Comparison of ENCODE assay signal across 9 cellular contexts in the genomic region with DNA sequence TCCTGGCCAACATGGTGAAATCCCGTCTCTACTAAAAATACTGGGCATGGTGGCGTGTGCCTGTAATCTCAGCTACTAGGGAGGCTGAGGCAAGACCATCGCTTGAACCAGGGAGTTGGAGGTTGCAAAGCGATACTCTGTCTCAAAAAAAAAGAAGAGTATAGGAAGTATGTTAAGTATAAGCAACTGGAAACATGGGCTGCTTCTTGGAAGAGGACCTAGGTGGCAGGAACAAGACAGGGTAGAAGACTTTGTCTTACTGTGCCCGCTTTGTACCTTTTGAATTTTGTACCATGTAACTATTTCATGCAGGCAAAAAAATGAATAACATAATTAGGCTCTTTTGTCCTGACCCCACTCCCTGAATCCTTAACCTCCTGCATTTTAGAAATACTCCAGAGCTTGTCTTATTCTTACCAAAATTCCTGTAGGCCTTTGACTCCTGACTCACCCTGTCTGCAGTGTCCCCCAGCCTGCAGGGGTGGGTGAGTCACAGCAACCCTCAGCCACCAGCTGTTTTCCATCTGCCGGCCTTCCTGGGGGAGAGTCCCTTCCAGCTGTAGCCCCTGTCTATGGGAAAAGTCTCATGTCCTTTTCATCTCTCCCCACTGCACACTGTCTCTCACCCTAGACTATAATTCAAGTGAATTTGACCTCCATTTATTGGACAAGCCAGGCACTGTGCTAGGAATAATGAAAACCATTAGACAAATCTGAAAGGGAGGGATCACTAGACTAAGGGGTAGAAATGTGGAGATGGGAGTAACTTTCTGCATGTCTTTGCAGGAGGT. TPM values are rescaled to one million over a fixed set of nuclear protein-coding genes. Genes with fewer than 3 reads are reported as not detected.
DNase-seq lines count a peak whose midpoint lies in the region; ATAC-seq and TF ChIP-seq lines count a peak whose summit lies in the region.
"Had no signal": no experiment of that assay in that cellular context is flagged by ENCODE, and none has a peak within 500 bp of the region (broad histone marks: within the 10 kb centered on the region; RNA-seq: fewer than 3 reads in every experiment).

No MANE protein-coding gene starts in this region.

- no peak for TF ChIP-seq CTCF in heart left ventricle (IDR thresholded peaks at IDR 0.05)
- no peak for TF ChIP-seq CTCF in GM20000 (IDR thresholded peaks at IDR 0.05; ENCODE audit: extremely low read depth, missing control alignments)

- H3K36me3 Mint-ChIP-seq in activated CD4-positive, alpha-beta T cell treated with anti-CD3 and anti-CD28 coated beads for 36 hours (ENCODE audit: low read depth) = no peaks in the 10 kb centered on the region

- DNase-seq in activated CD4-positive, alpha-beta T cell treated with anti-CD3 and anti-CD28 coated beads for 36 hours = peak; percentile 64
- DNase-seq in activated CD4-positive, alpha-beta T cell treated with anti-CD3 and anti-CD28 coated beads, Interleukin-2, amount 50 U/mL, for 1 hour = no peak
- DNase-seq in heart left ventricle (peak; percentile 65 to 88 (median 84)), GM20000 (ENCODE audit: low spot score) (no peak), NCI-H2081 (lab: John Stamatoyannopoulos, UW) (no peak), NCI-H1436 treated with DMSO at 0.1 percent for 48 hours (lab: John Stamatoyannopoulos, UW) (no peak)
- DNase-seq in stimulated activated CD4-positive, alpha-beta T cell treated with anti-CD3 and anti-CD28 coated beads, Interleukin-2, amount 100 ng/mL, for 4 hours (ENCODE audit: low read depth) = peak; percentile 9

- intact Hi-C loops in activated CD4-positive, alpha-beta T cell treated with anti-CD3 and anti-CD28 coated beads for 36 hours (cut with DNase I, micrococcal nuclease) = no loop called here
- intact Hi-C loops in heart left ventricle (cut with DNase I) = loop anchor here in 3 of 10 donors (1.0 to 10.0 kb wide), 3 partner anchors 19 to 45 kb away; no protein-coding TSS in a partner anchor

- peaks cover 0 to 48% (median 0%) of the 10 kb centered on the region in 12 donors for H3K4me1 ChIP-seq in heart left ventricle

- CTCF ChIA-PET in activated CD4-positive, alpha-beta T cell treated with anti-CD3 and anti-CD28 coated beads for 36 hours (lab: Charles Lee) = interaction anchor here (1.0 kb wide), 1 partner anchor 11 kb away, joined by 4 read pairs; no protein-coding TSS in a partner anchor

- H3K4me3 Mint-ChIP-seq in activated CD4-positive, alpha-beta T cell treated with anti-CD3 and anti-CD28 coated beads for 36 hours = no peak overlapping the region

- 83 to 93% (median 89%) methylated on average over 6 of the region's 6 CpGs for WGBS in heart left ventricle, 4 donors

- H3K27ac Mint-ChIP-seq in activated CD4-positive, alpha-beta T cell treated with anti-CD3 and anti-CD28 coated beads for 36 hours = peak overlapping the region; percentile 6

- peak overlapping the region in 8 of 12 donors; percentile 24 to 69 (median 44) for H3K27ac ChIP-seq in heart left ventricle
- H3K27ac ChIP-seq: C4-2B had no signal

- no peaks in the 10 kb centered on the region for H3K27me3 ChIP-seq in heart left ventricle

- H3K4me1 Mint-ChIP-seq in activated CD4-positive, alpha-beta T cell treated with anti-CD3 and anti-CD28 coated beads for 36 hours = peaks cover 44% of the 10 kb centered on the region

- H3K9me3 ChIP-seq in heart left ventricle = no peaks in the 10 kb centered on the region

- H3K9me3 Mint-ChIP-seq in activated CD4-positive, alpha-beta T cell treated with anti-CD3 and anti-CD28 coated beads for 36 hours (ENCODE audit: low read depth) = no peaks in the 10 kb centered on the region

- H3K4me3 ChIP-seq in heart left ventricle = no peak overlapping the region

- POLR2A ChIA-PET in activated CD4-positive, alpha-beta T cell treated with anti-CD3 and anti-CD28 coated beads for 36 hours (lab: Charles Lee) = interaction anchor here (0.5 to 1.0 kb wide), 2 partner anchors 15 to 62 kb away, joined by 3 to 4 read pairs; no protein-coding TSS in a partner anchor

- H3K36me3 ChIP-seq in heart left ventricle = no peaks in the 10 kb centered on the region

- H3K27me3 Mint-ChIP-seq in activated CD4-positive, alpha-beta T cell treated with anti-CD3 and anti-CD28 coated beads for 36 hours = no peaks in the 10 kb centered on the region

- TF ChIP-seq POLR2A in heart left ventricle (IDR thresholded peaks at IDR 0.05) = no peak

- ATAC-seq in activated CD4-positive, alpha-beta T cell treated with anti-CD3 and anti-CD28 coated beads for 36 hours = peak; percentile 15
- ATAC-seq in SK-N-SH treated with all-trans-retinoic acid at 6 μM for 48 hours (peak; percentile 91), heart left ventricle (peak; percentile 66 to 98 (median 90))

TF ChIP-seq in SK-N-SH treated with all-trans-retinoic acid at 6 μM for 48 hours, 23 proteins besides CTCF, POLR2A, EP300 and RAD21:
- TF ChIP-seq ZFP3 (CRISPR knock-in tag; IDR thresholded peaks at IDR 0.05) = no peak
- peak; percentile 95; the same call in 1 of the 2 replicates for TF ChIP-seq PATZ1 (CRISPR knock-in tag; IDR thresholded peaks at IDR 0.05; ENCODE audit: borderline replicate concordance)
TF ChIP-seq in SK-N-SH treated with all-trans-retinoic acid at 6 μM for 48 hours: peak in this region for 1.

RNA-seq across cellular contexts. Expression of gene TXN2, which starts 41.8 kb away (rescaled TPM):
- total RNA-seq in activated CD4-positive, alpha-beta T cell treated with anti-CD3 and anti-CD28 coated beads for 36 hours = 10 to 100 TPM; 95.5 to 99.1 TPM
- total RNA-seq in heart left ventricle = 100 to 1,000 TPM in 6 of 9 donors, 10 to 100 TPM in 3; 87.9 to 128 (median 113) TPM
- polyA plus RNA-seq in heart left ventricle = 100 to 1,000 TPM in 1 of 2 donors, 10 to 100 TPM in 1; 99.9 to 160 TPM

RNA-seq across cellular contexts. Expression of gene MYH9, which starts 51.9 kb away (rescaled TPM):
- total RNA-seq in activated CD4-positive, alpha-beta T cell treated with anti-CD3 and anti-CD28 coated beads for 36 hours = 100 to 1,000 TPM; 720 to 773 TPM
- total RNA-seq in heart left ventricle = 100 to 1,000 TPM; 126 to 482 (median 238) TPM
- polyA plus RNA-seq in heart left ventricle = 100 to 1,000 TPM; 109 to 407 TPM

Comparison
In these comparisons a context has a peak if more than half of its experiments do, and no peak if none do; other contexts are left out.
1. DNase-seq: peak in activated CD4-positive, alpha-beta T cell treated with anti-CD3 and anti-CD28 coated beads for 36 hours (single experiment), heart left ventricle (5 of 5) and stimulated activated CD4-positive, alpha-beta T cell treated with anti-CD3 and anti-CD28 coated beads, Interleukin-2, amount 100 ng/mL, for 4 hours (single experiment); none in activated CD4-positive, alpha-beta T cell treated with anti-CD3 and anti-CD28 coated beads, Interleukin-2, amount 50 U/mL, for 1 hour (single experiment), GM20000 (single experiment), NCI-H2081 (0 of 2) and NCI-H1436 treated with DMSO at 0.1 percent for 48 hours (single experiment).
2. ATAC-seq: peak in every context shown above with its lines; median percentile 91 in SK-N-SH treated with all-trans-retinoic acid at 6 μM for 48 hours; 90 in heart left ventricle; 15 in activated CD4-positive, alpha-beta T cell treated with anti-CD3 and anti-CD28 coated beads for 36 hours.